ENCODE assay signal across 8 cellular contexts in the genomic region with DNA sequence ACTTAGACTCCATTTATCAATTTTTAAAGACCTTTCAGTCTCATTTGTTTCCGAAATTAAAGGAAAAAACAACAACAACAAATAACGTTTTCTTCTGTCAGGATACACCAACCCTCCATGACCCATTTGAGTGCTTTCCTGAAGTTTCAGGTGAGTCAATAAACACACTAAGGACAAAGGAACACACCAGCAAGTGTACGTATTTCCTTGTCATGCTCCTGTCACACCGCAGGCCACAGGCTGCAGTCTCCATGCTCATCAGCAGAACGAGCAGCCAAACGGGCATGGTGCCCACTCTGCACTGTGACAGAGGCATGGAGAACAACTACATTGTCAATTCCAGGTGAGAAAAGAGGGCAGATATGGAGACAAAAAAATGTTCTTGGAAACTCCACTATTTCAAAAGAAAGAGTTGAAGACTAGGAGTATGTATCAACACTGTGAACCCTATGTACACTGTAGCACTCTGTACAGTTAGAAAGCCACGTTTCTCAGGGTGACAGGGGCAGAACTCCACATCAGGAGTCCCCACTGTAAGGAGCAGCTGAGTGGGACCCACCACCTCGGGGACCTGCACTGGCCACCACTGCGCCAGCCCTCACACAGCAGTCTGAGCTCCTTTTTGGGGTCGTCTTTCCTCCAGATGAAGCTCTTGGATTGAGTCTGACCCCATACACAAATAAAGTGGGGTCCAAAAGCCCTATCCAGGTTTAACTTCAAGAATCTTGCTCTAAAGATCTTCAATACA. TPM values are rescaled to one million over a fixed set of nuclear protein-coding genes. Genes with fewer than 3 reads are reported as not detected.
A peak's percentile ranks its signal among the peaks of the same experiment; 100 is the strongest.
DNase-seq lines count a peak whose midpoint lies in the region; ATAC-seq, FAIRE-seq and TF ChIP-seq lines count a peak whose summit lies in the region.

No MANE protein-coding gene starts in this region.

- H3K27ac ChIP-seq in A549 (peak overlapping the region; percentile 92 to 97), cingulate gyrus (ENCODE audit: low read depth, low read length) (peak overlapping the region; percentile 10)

- no peak for TF ChIP-seq RAD21 in A549 (conservative IDR thresholded peaks at IDR 0.05 in 1 of 2, IDR thresholded peaks at IDR 0.05 in 1 of 2)

- H3K36me3 ChIP-seq in mucosa of descending colon (ENCODE audit: low read depth): no peaks in the 10 kb centered on the region

- TF ChIP-seq POLR2A in A549 (IDR thresholded peaks at IDR 0.05; ENCODE audit: low read length): no peak

- CTCF ChIA-PET in A549 (lab: Yijun Ruan, JAX): no interaction called here

- H3K4me2 ChIP-seq in A549: peak overlapping the region; percentile 99

- intact Hi-C loops in mucosa of descending colon (cut with DNase I, micrococcal nuclease): no loop called here

- no peaks in the 10 kb centered on the region for H3K9me3 ChIP-seq in A549
- H3K9me3 ChIP-seq in mucosa of descending colon: no peaks in the 10 kb centered on the region

- TF ChIP-seq CTCF in A549 (IDR thresholded peaks at IDR 0.05) (no peak), mucosa of descending colon (IDR thresholded peaks at IDR 0.05) (no peak)

- POLR2A ChIA-PET in A549 (lab: Yijun Ruan, JAX): no interaction called here

- FAIRE-seq in A549 (lab: Jason Lieb, UNC): no peak

- H3K4me3 ChIP-seq in A549: peak overlapping the region; percentile 86; the same call in 2 of the 3 replicates
- no peak overlapping the region for H3K4me3 ChIP-seq in mucosa of descending colon

- no peak for ATAC-seq in A549
- no peak for ATAC-seq in mucosa of descending colon
- no peak for ATAC-seq in GM18861 (IDR thresholded peaks at IDR 0.05; ENCODE audit: unreplicated experiment)
- no peak for ATAC-seq in GM21515 (IDR thresholded peaks at IDR 0.05; ENCODE audit: unreplicated experiment)

- TF ChIP-seq EP300 in A549 (IDR thresholded peaks at IDR 0.05): no peak

- H3K4me1 ChIP-seq in A549 (peaks cover 65% of the 10 kb centered on the region), mucosa of descending colon (ENCODE audit: low read depth) (peaks cover 48% of the 10 kb centered on the region)

- DNase-seq in A549 (ENCODE audit: low read depth in 1 of 2, low spot score in 1 of 2) (no peak), NCI-H2029 (lab: John Stamatoyannopoulos, UW) (peak; percentile 72), mucosa of descending colon (peak; percentile 57 to 71 (median 63)), NCI-H1105 (lab: John Stamatoyannopoulos, UW) (no peak), EL (no peak)

- WGBS in A549 (ENCODE audit: missing lambda C conversion rate): 25% methylated on average over 9 of the region's 10 CpGs

TF ChIP-seq in A549, 52 proteins besides CTCF, POLR2A, EP300 and RAD21 (continues in another document):
- TF ChIP-seq JUN (IDR thresholded peaks at IDR 0.05) (no peak), CEBPB (IDR thresholded peaks at IDR 0.05) (no peak), CBX2 (IDR thresholded peaks at IDR 0.05; ENCODE audit: borderline replicate concordance, low read depth) (no peak), ELK1 (IDR thresholded peaks at IDR 0.05; ENCODE audit: low read depth, low read length) (no peak), HOXB13 (CRISPR knock-in tag; IDR thresholded peaks at IDR 0.05; ENCODE audit: low read depth) (no peak), FOSL2 (IDR thresholded peaks at IDR 0.05) (no peak), FOSL2 (CRISPR knock-in tag; IDR thresholded peaks at IDR 0.05) (no peak), REST (IDR thresholded peaks at IDR 0.05) (no peak), MYC (IDR thresholded peaks at IDR 0.05; ENCODE audit: borderline replicate concordance, low read length) (no peak), JUNB (IDR thresholded peaks at IDR 0.05) (no peak)
- TF ChIP-seq, protein P1, sequence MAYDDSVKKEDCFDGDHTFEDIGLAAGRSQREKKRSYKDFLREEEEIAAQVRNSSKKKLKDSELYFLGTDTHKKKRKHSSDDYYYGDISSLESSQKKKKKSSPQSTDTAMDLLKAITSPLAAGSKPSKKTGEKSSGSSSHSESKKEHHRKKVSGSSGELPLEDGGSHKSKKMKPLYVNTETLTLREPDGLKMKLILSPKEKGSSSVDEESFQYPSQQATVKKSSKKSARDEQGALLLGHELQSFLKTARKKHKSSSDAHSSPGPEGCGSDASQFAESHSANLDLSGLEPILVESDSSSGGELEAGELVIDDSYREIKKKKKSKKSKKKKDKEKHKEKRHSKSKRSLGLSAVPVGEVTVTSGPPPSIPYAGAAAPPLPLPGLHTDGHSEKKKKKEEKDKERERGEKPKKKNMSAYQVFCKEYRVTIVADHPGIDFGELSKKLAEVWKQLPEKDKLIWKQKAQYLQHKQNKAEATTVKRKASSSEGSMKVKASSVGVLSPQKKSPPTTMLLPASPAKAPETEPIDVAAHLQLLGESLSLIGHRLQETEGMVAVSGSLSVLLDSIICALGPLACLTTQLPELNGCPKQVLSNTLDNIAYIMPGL (CRISPR knock-in tag; IDR thresholded peaks at IDR 0.05; ENCODE audit: borderline replicate concordance): no peak
- TF ChIP-seq, protein P2, sequence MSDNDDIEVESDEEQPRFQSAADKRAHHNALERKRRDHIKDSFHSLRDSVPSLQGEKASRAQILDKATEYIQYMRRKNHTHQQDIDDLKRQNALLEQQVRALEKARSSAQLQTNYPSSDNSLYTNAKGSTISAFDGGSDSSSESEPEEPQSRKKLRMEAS (IDR thresholded peaks at IDR 0.05): no peak
- TF ChIP-seq, protein P3, sequence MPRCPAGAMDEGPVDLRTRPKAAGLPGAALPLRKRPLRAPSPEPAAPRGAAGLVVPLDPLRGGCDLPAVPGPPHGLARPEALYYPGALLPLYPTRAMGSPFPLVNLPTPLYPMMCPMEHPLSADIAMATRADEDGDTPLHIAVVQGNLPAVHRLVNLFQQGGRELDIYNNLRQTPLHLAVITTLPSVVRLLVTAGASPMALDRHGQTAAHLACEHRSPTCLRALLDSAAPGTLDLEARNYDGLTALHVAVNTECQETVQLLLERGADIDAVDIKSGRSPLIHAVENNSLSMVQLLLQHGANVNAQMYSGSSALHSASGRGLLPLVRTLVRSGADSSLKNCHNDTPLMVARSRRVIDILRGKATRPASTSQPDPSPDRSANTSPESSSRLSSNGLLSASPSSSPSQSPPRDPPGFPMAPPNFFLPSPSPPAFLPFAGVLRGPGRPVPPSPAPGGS (IDR thresholded peaks at IDR 0.05): no peak

RNA-seq across cellular contexts. Expression of gene PTTG1IP, which starts 2.6 kb away (rescaled TPM):
- 97.6 and 99.4 TPM in 2 replicates for polyA plus RNA-seq in A549 (2011; rRNA removed)
- 49.3 and 65.6 TPM in 2 replicates for polyA plus RNA-seq in A549 (2012; cell fraction: cytosol; rRNA removed)
- 52.1 and 60.9 TPM in 2 replicates for polyA plus RNA-seq in A549 (2012; cell fraction: nucleus; rRNA removed)
- 93.2 to 103 TPM (median 98.7 TPM) in 3 replicates for polyA plus RNA-seq in A549 (2017; fragmentation: RNase III; extraction: RNeasy Plus Mini Kit Qiagen cat#74134 plus additional on column Dnase treatment)
- 51.4 and 52.1 TPM in 2 replicates for polyA minus RNA-seq in A549 (2011; rRNA and poly(A)+ RNA removed)
- 100 to 1,000 TPM; 202 to 391 (median 286) TPM for total RNA-seq in mucosa of descending colon

RNA-seq across cellular contexts. Expression of gene ITGB2, which starts 49.8 kb away (rescaled TPM):
- 0.59 and 0.62 TPM in 2 replicates for polyA plus RNA-seq in A549 (2011; rRNA removed)
- 0.27 and 0.32 TPM in 2 replicates for polyA plus RNA-seq in A549 (2012; cell fraction: cytosol; rRNA removed)
- polyA plus RNA-seq in A549 (2012; cell fraction: nucleus; rRNA removed): 0.65 and 1.1 TPM in 2 replicates
- 0.34 to 0.54 TPM (median 0.46 TPM) in 3 replicates for polyA plus RNA-seq in A549 (2017; fragmentation: RNase III; extraction: RNeasy Plus Mini Kit Qiagen cat#74134 plus additional on column Dnase treatment)
- polyA minus RNA-seq in A549 (2011; rRNA and poly(A)+ RNA removed): 0.29 and 1.1 TPM in 2 replicates
- 10 to 100 TPM; 10.8 to 52.3 (median 51.1) TPM for total RNA-seq in mucosa of descending colon

RNA-seq across cellular contexts. Expression of gene SUMO3, which starts 53.1 kb away (rescaled TPM):
- polyA plus RNA-seq in A549 (2011; rRNA removed): 77.7 and 110 TPM in 2 replicates
- polyA plus RNA-seq in A549 (2012; cell fraction: cytosol; rRNA removed): 74.6 and 79.7 TPM in 2 replicates
- 24.9 and 31.6 TPM in 2 replicates for polyA plus RNA-seq in A549 (2012; cell fraction: nucleus; rRNA removed)
- polyA plus RNA-seq in A549 (2017; fragmentation: RNase III; extraction: RNeasy Plus Mini Kit Qiagen cat#74134 plus additional on column Dnase treatment): 69.2 to 79.4 TPM (median 78.4 TPM) in 3 replicates
- 43.1 and 45.5 TPM in 2 replicates for polyA minus RNA-seq in A549 (2011; rRNA and poly(A)+ RNA removed)
- 10 to 100 TPM; 68.9 to 76.9 (median 69.4) TPM for total RNA-seq in mucosa of descending colon

Comparison
In these comparisons a context has a peak if more than half of its experiments do, and no peak if none do; other contexts are left out.
1. DNase-seq: peak in NCI-H2029 (single experiment) and mucosa of descending colon (3 of 3); none in A549 (0 of 2), NCI-H1105 (single experiment) and EL (single experiment).